ENCODE assay signal across 12 cellular contexts in genomic region chr17:57106107-57106835, GRCh38. TPM values are rescaled to one million over a fixed set of nuclear protein-coding genes. Genes with fewer than 3 reads are reported as not detected.
DNase-seq lines count a peak whose midpoint lies in the region; TF ChIP-seq lines count a peak whose summit lies in the region.
"Had no signal": no experiment of that assay in that cellular context is flagged by ENCODE, and none has a peak within 500 bp of the region (broad histone marks: within the 10 kb centered on the region; RNA-seq: fewer than 3 reads in every experiment).

No MANE protein-coding gene starts in this region.

- 85% methylated on average over 17 of the region's 17 CpGs for WGBS in lower leg skin, 2 donors

- intact Hi-C loops in lower leg skin (cut with DNase I; ENCODE audit: low total_unique reads): no loop called here

- H3K4me3 Mint-ChIP-seq in progenitor cell of endocrine pancreas (ENCODE audit: low read depth): no peak overlapping the region
- H3K4me3 Mint-ChIP-seq: naive thymus-derived CD4-positive, alpha-beta T cell; stimulated activated naive CD8-positive, alpha-beta T cell treated with anti-CD3 and anti-CD28 coated beads, Interleukin-15, amount 100 ng/mL, for 72 hours had no signal

- H3K4me3 ChIP-seq in epithelial cell of esophagus (ENCODE audit: low read length): no peak overlapping the region
- H3K4me3 ChIP-seq in lower leg skin (ENCODE audit: low read depth, poor library complexity, severe bottlenecking): no peak overlapping the region
- H3K4me3 ChIP-seq: SK-N-MC had no signal

- H3K27ac Mint-ChIP-seq in progenitor cell of endocrine pancreas: peak overlapping the region; percentile 65

- peak; percentile 24 for DNase-seq in NCI-H1105 treated with DMSO at 0.1 percent for 48 hours (lab: John Stamatoyannopoulos, UW)
- no peak for DNase-seq in NCI-H1105 (lab: John Stamatoyannopoulos, UW)
- DNase-seq in NCI-H524 treated with DMSO at 0.1 percent for 48 hours (lab: John Stamatoyannopoulos, UW): peak; percentile 58
- DNase-seq in epithelial cell of esophagus (ENCODE audit: low read depth): peak; percentile 7
- DNase-seq in progenitor cell of endocrine pancreas (ENCODE audit: low spot score, unreplicated experiment): peak; percentile 15
- no peak for DNase-seq in lower leg skin (ENCODE audit: low spot score in 2 of 2)
- DNase-seq in activated CD4-positive, alpha-beta T cell treated with anti-CD3 and anti-CD28 coated beads, Interleukin-2, amount 50 U/mL, for 48 hours: no peak
- no peak for DNase-seq in KG1 (lab: John Stamatoyannopoulos, UW)
- DNase-seq: GOT3; naive thymus-derived CD4-positive, alpha-beta T cell; stimulated activated naive CD8-positive, alpha-beta T cell treated with anti-CD3 and anti-CD28 coated beads, Interleukin-15, amount 100 ng/mL, for 72 hours had no signal

- peaks cover 19% of the 10 kb centered on the region for H3K4me1 Mint-ChIP-seq in progenitor cell of endocrine pancreas (ENCODE audit: low read depth)

- H3K36me3 Mint-ChIP-seq in progenitor cell of endocrine pancreas (ENCODE audit: insufficient read depth): peaks cover 12% of the 10 kb centered on the region

- TF ChIP-seq CTCF in epithelial cell of esophagus (IDR thresholded peaks at IDR 0.05; ENCODE audit: insufficient read depth, low read depth, low read length, missing control alignments) (no peak), progenitor cell of endocrine pancreas (IDR thresholded peaks at IDR 0.05; ENCODE audit: unreplicated experiment) (peak; percentile 39), lower leg skin (IDR thresholded peaks at IDR 0.05) (no peak)

- no peak for TF ChIP-seq POLR2A in lower leg skin (IDR thresholded peaks at IDR 0.05)

- no peaks in the 10 kb centered on the region for H3K9me3 Mint-ChIP-seq in progenitor cell of endocrine pancreas (ENCODE audit: low read depth)
- H3K9me3 Mint-ChIP-seq: naive thymus-derived CD4-positive, alpha-beta T cell; stimulated activated naive CD8-positive, alpha-beta T cell treated with anti-CD3 and anti-CD28 coated beads, Interleukin-15, amount 100 ng/mL, for 72 hours had no signal

- no peaks in the 10 kb centered on the region for H3K27me3 Mint-ChIP-seq in progenitor cell of endocrine pancreas
- H3K27me3 Mint-ChIP-seq: naive thymus-derived CD4-positive, alpha-beta T cell; stimulated activated naive CD8-positive, alpha-beta T cell treated with anti-CD3 and anti-CD28 coated beads, Interleukin-15, amount 100 ng/mL, for 72 hours had no signal

RNA-seq across cellular contexts. Expression of gene AKAP1, which starts 21.2 kb away (rescaled TPM):
- total RNA-seq in progenitor cell of endocrine pancreas (63.3 and 67.9 TPM in 2 replicates), lower leg skin (10 to 100 TPM; 45.8 to 68.2 (median 54.9) TPM)

Comparison
In these comparisons a context has a peak if more than half of its experiments do, and no peak if none do; other contexts are left out.
1. DNase-seq: peak in NCI-H1105 treated with DMSO at 0.1 percent for 48 hours (single experiment), NCI-H524 treated with DMSO at 0.1 percent for 48 hours (single experiment), epithelial cell of esophagus (single experiment) and progenitor cell of endocrine pancreas (single experiment); none in NCI-H1105 (single experiment), lower leg skin (0 of 2), activated CD4-positive, alpha-beta T cell treated with anti-CD3 and anti-CD28 coated beads, Interleukin-2, amount 50 U/mL, for 48 hours (0 of 2) and KG1 (single experiment).